ENCODE assay signal across 22 cellular contexts in genomic region chr3:30201715-30202114, GRCh38.
"Had no signal": no experiment of that assay in that cellular context is flagged by ENCODE, and none has a peak within 500 bp of the region (broad histone marks: within the 10 kb centered on the region; RNA-seq: fewer than 3 reads in every experiment).

No MANE protein-coding gene starts in this region.

- H3K9me2 ChIP-seq: SK-N-SH had no signal

- H3K9me3 Mint-ChIP-seq: T-cell had no signal

- H3K9me3 ChIP-seq: SK-N-SH had no signal

- ATAC-seq: Panc1, T-cell had no signal

- H3K9ac ChIP-seq: SK-N-SH had no signal

- DNase-seq: KBM-7, MM.1S, NCI-H1092 treated with DMSO at 0.1 percent for 48 hours, NCI-H1436, NCI-H187, NCI-H2029, NCI-H2081 treated with DMSO at 0.1 percent for 48 hours, NCI-H2171, NCI-H226, NCI-H446, NCI-H510A, NCI-H524 treated with DMSO at 0.1 percent for 48 hours, NCI-H69, NCI-H774, SHP77, SK-N-SH, SW 1271, T-cell had no signal

- H3K4me2 ChIP-seq: SK-N-SH had no signal

- H3K36me3 Mint-ChIP-seq: T-cell had no signal

- H3K27ac ChIP-seq: HL-60, RWPE1 had no signal

- H3K27ac Mint-ChIP-seq: T-cell had no signal

- H3K4me3 Mint-ChIP-seq: T-cell had no signal

- FAIRE-seq: HTR-8/SVneo had no signal
